ENCODE assay signal across 8 cellular contexts in genomic region chr7:30595461-30596042, GRCh38. TPM values are rescaled to one million over a fixed set of nuclear protein-coding genes. Genes with fewer than 3 reads are reported as not detected.
A peak's percentile ranks its signal among the peaks of the same experiment; 100 is the strongest.
DNase-seq lines count a peak whose midpoint lies in the region; ATAC-seq, FAIRE-seq and TF ChIP-seq lines count a peak whose summit lies in the region.

No MANE protein-coding gene starts in this region.

- peaks cover 36% of the 10 kb centered on the region for H3K4me1 ChIP-seq in CD8-positive, alpha-beta T cell (ENCODE audit: insufficient read depth, low read length)
- peaks cover 26% of the 10 kb centered on the region for H3K4me1 ChIP-seq in adipocyte (ENCODE audit: control insufficient read depth, insufficient read depth, low read length)
- H3K4me1 ChIP-seq in kidney (ENCODE audit: control insufficient read depth in 1 of 2, insufficient read depth in 1 of 2, low read depth in 1 of 2, low read length in 2 of 2): peaks cover 3 to 18% of the 10 kb centered on the region in 2 donors

- POLR2A ChIA-PET in CD8-positive, alpha-beta T cell (lab: Charles Lee): no interaction called here

- H3K4me1 Mint-ChIP-seq in CD8-positive, alpha-beta T cell (ENCODE audit: low read depth): peaks cover 70% of the 10 kb centered on the region

- no peak for ATAC-seq in CD8-positive, alpha-beta T cell
- ATAC-seq in GM18909 (IDR thresholded peaks at IDR 0.05; ENCODE audit: poor library complexity, unreplicated experiment): no peak

- no peak for FAIRE-seq in kidney (lab: Jason Lieb, UNC)

- no peaks in the 10 kb centered on the region for H3K9me3 Mint-ChIP-seq in CD8-positive, alpha-beta T cell

- intact Hi-C loops in CD8-positive, alpha-beta T cell (cut with DNase I, micrococcal nuclease): loop anchor here (2.0 to 10.0 kb wide), 7 partner anchors 91 to 1899 kb away; partner anchors contain the start of genes AVL9 (in 1 of the 2), GGCT (in 1 of the 2), LSM5 (in 1 of the 2) and ZNRF2 (in 1 of the 2)
- intact Hi-C loops in kidney (cut with DNase I): no loop called here

- peak overlapping the region; percentile 99 for H3K4me3 Mint-ChIP-seq in CD8-positive, alpha-beta T cell

- no peak for TF ChIP-seq CTCF in CD8-positive, alpha-beta T cell (IDR thresholded peaks at IDR 0.05)
- TF ChIP-seq CTCF in kidney (IDR thresholded peaks at IDR 0.05; ENCODE audit: borderline replicate concordance, extremely low read depth, insufficient read depth): no peak

- H3K9me3 ChIP-seq in CD8-positive, alpha-beta T cell (ENCODE audit: low read length): no peaks in the 10 kb centered on the region
- H3K9me3 ChIP-seq in adipocyte (ENCODE audit: control insufficient read depth, low read length): no peaks in the 10 kb centered on the region
- no peaks in the 10 kb centered on the region for H3K9me3 ChIP-seq in kidney (ENCODE audit: control insufficient read depth in 1 of 2, low read length in 2 of 2)

- H3K27me3 ChIP-seq in CD8-positive, alpha-beta T cell (ENCODE audit: insufficient read depth, low read length): no peaks in the 10 kb centered on the region
- H3K27me3 ChIP-seq in adipocyte (replicated peaks; ENCODE audit: control insufficient read depth, insufficient read depth, low read length): no peaks in the 10 kb centered on the region

- peak overlapping the region; percentile 72 for H3K4me3 ChIP-seq in CD8-positive, alpha-beta T cell (ENCODE audit: low read depth, low read length)
- H3K4me3 ChIP-seq in adipocyte (ENCODE audit: low read length) (peak overlapping the region; percentile 93), kidney (ENCODE audit: low read length in 2 of 2) (peak overlapping the region; percentile 85 to 92)

- H3K9ac ChIP-seq in adipocyte (ENCODE audit: low read length) (peak overlapping the region; percentile 98), kidney (ENCODE audit: low read length in 2 of 2) (peak overlapping the region; percentile 92 to 97)

- H3K36me3 Mint-ChIP-seq in CD8-positive, alpha-beta T cell: peaks cover 41% of the 10 kb centered on the region

- H3K36me3 ChIP-seq in CD8-positive, alpha-beta T cell (ENCODE audit: insufficient read depth, low read length): peaks cover 15% of the 10 kb centered on the region
- H3K36me3 ChIP-seq in adipocyte (ENCODE audit: control insufficient read depth, insufficient read depth, low read length, severe bottlenecking): peaks cover 20% of the 10 kb centered on the region
- H3K36me3 ChIP-seq in kidney (ENCODE audit: control insufficient read depth in 1 of 2, insufficient read depth in 2 of 2, low read length in 2 of 2): peaks cover 6 to 7% of the 10 kb centered on the region in 2 donors

- CTCF ChIA-PET in CD8-positive, alpha-beta T cell (lab: Charles Lee): no interaction called here

- DNase-seq in CD8-positive, alpha-beta T cell: no peak
- DNase-seq in HS-5 (ENCODE audit: low read depth): peak; percentile 28
- DNase-seq in adipocyte (ENCODE audit: low read depth): no peak
- no peak for DNase-seq in kidney
- peak; percentile 29 for DNase-seq in superior temporal gyrus (ENCODE audit: extremely low spot score)
- DNase-seq in stimulated activated CD8-positive, alpha-beta memory T cell treated with anti-CD3 and anti-CD28 coated beads, Interleukin-4, amount 100 ng/mL, for 48 hours: no peak
- no peak for DNase-seq in stimulated activated CD4-positive, alpha-beta T cell treated with anti-CD3 and anti-CD28 coated beads, Interleukin-15, amount 100 ng/mL, for 24 hours

- H3K27me3 Mint-ChIP-seq in CD8-positive, alpha-beta T cell (ENCODE audit: low read depth): no peaks in the 10 kb centered on the region

- H3K27ac ChIP-seq in CD8-positive, alpha-beta T cell (ENCODE audit: low read depth, low read length): peak overlapping the region; percentile 93
- peak overlapping the region; percentile 94 to 97 for H3K27ac ChIP-seq in kidney (ENCODE audit: low read depth in 2 of 2, low read length in 2 of 2)

- peak overlapping the region; percentile 99 for H3K27ac Mint-ChIP-seq in CD8-positive, alpha-beta T cell

RNA-seq across cellular contexts. Expression of gene GARS1, which starts 0.9 kb away (rescaled TPM):
- total RNA-seq in CD8-positive, alpha-beta T cell: 100 to 1,000 TPM; 119 to 121 TPM
- 104 TPM for total RNA-seq in kidney
- polyA plus RNA-seq in kidney (ENCODE audit: insufficient read depth, low read depth, low replicate concordance): 84.3 TPM

Comparison
In these comparisons a context has a peak if more than half of its experiments do, and no peak if none do; other contexts are left out.
1. DNase-seq: peak in HS-5 (single experiment) and superior temporal gyrus (single experiment); none in CD8-positive, alpha-beta T cell (0 of 7), adipocyte (single experiment), kidney (single experiment), stimulated activated CD8-positive, alpha-beta memory T cell treated with anti-CD3 and anti-CD28 coated beads, Interleukin-4, amount 100 ng/mL, for 48 hours (single experiment) and stimulated activated CD4-positive, alpha-beta T cell treated with anti-CD3 and anti-CD28 coated beads, Interleukin-15, amount 100 ng/mL, for 24 hours (single experiment).
2. Peak in every context shown above with its lines, with median percentiles within 50 percentile points of each other: H3K4me3 ChIP-seq.